ENCODE assay signal across 20 cellular contexts in the genomic region with DNA sequence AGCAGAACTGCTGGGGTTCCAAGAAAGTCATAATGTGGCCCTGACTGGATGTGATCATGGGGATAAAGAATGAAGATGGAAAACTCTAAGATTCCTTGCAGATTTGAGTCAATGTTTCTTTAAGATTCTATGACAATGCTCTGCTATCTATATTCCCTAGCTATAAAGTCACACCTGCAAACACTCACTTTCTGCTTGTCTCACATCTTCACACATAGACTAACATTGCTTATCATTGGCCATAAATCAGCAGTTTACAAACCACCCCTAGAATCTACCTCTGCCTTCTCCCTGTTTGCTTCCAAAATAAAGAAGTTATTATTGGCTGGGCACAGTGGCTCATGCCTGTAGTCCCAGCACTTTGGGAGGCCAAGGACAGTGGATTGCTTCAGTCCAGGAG.
"Had no signal": no experiment of that assay in that cellular context is flagged by ENCODE, and none has a peak within 500 bp of the region (broad histone marks: within the 10 kb centered on the region; RNA-seq: fewer than 3 reads in every experiment).

No MANE protein-coding gene starts in this region.

- H3K4me1 ChIP-seq: foreskin keratinocyte, gastroesophageal sphincter, left lung, lower lobe of right lung had no signal

- H3K27me3 ChIP-seq: esophagus muscularis mucosa, gastroesophageal sphincter, heart left ventricle, hepatocyte, left lung had no signal

- H3K27ac ChIP-seq: coronary artery, dorsolateral prefrontal cortex, esophagus muscularis mucosa, foreskin keratinocyte, gastroesophageal sphincter, heart left ventricle, hepatocyte, left lung, lower lobe of right lung had no signal

- ATAC-seq: foreskin keratinocyte; gastroesophageal sphincter; heart left ventricle; left lung; left ventricle myocardium superior; lower lobe of right lung; naive thymus-derived CD4-positive, alpha-beta T cell had no signal

- DNase-seq: dermis blood vessel endothelial cell; dorsolateral prefrontal cortex; effector CD4-positive, alpha-beta T cell; effector memory CD4-positive, alpha-beta T cell; foreskin keratinocyte; heart left ventricle; hypothalamus; immature natural killer cell; islet precursor cell; kidney; kidney glomerular epithelial cell; left lung; left ventricle myocardium superior; lower lobe of right lung; mesenchymal stem cell; naive thymus-derived CD4-positive, alpha-beta T cell had no signal

- H3K4me3 ChIP-seq: coronary artery, dorsolateral prefrontal cortex, esophagus muscularis mucosa, gastroesophageal sphincter, heart left ventricle, hepatocyte, left lung, lower lobe of right lung had no signal

- H3K36me3 ChIP-seq: esophagus muscularis mucosa, gastroesophageal sphincter, heart left ventricle, left lung, lower lobe of right lung had no signal

- H3K9me3 ChIP-seq: esophagus muscularis mucosa, gastroesophageal sphincter, left lung, lower lobe of right lung had no signal
